Comparison of ENCODE assay signal across 1 cellular context in the genomic region with DNA sequence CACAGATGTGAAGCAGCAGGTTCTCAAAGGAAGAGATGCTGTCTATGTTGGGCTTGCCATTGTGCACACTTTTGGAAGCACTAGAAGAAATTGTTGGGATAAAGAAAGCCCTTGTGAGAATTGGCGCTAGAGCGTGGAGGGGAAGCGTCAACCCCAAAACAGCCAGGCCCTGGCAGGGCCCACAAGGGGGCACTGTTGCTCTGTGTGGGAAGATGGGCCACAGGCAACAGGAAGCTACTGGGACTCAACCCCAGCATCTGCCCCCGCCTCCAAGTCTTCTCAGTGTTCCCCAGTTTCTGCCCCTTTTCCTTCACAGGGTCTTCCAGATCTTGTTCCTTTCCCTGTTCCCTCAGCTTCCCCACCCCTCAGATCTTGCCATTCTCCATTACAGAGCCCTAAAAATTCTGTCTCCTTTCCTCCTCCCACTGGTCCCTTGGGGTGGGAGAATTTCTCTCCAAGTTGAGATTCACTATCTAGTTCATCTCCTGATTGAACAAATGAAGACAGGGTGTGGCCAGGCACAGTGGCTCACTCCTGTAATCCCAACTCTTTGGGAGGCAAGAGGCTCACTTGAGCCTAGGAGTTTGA.
TF ChIP-seq lines count a peak whose summit lies in the region.

No MANE protein-coding gene starts in this region.

TF ChIP-seq in H1, 55 proteins besides CTCF, POLR2A, EP300 and RAD21 (continued from another document):
- TF ChIP-seq FOSL1 (IDR thresholded peaks at IDR 0.05; ENCODE audit: insufficient read depth, low read depth, low read length) (no peak), RBBP5 (IDR thresholded peaks at IDR 0.05; ENCODE audit: borderline replicate concordance, low read depth, low read length) (no peak), ATF3 (IDR thresholded peaks at IDR 0.05; ENCODE audit: insufficient read depth, low read depth, low read length) (no peak), KDM5A (IDR thresholded peaks at IDR 0.05; ENCODE audit: low read length) (no peak)
